In genomic region chr12:8886515-8887284, GRCh38 we compare ENCODE assay signal across 29 cellular contexts.
"Had no signal": no experiment of that assay in that cellular context is flagged by ENCODE, and none has a peak within 500 bp of the region (broad histone marks: within the 10 kb centered on the region; RNA-seq: fewer than 3 reads in every experiment).

No MANE protein-coding gene starts in this region.

- H3K4me3 Mint-ChIP-seq: activated CD4-positive, alpha-beta memory T cell treated with anti-CD3 and anti-CD28 coated beads for 36 hours; activated CD4-positive, alpha-beta T cell treated with anti-CD3 and anti-CD28 coated beads, Interleukin-2, amount 10 ng/mL, durations not matched to agents 7 days and 5 days; activated naive CD4-positive, alpha-beta T cell treated with anti-CD3 and anti-CD28 coated beads for 36 hours; activated naive CD8-positive, alpha-beta T cell; activated T-helper 17 cell treated with anti-CD3 and anti-CD28 coated beads, Interleukin-2, amount 50 U/mL, for 72 hours; T-helper 17 cell; WTC11 had no signal

- FAIRE-seq: colon, TTC549 had no signal

- H3K27ac Mint-ChIP-seq: activated CD4-positive, alpha-beta memory T cell treated with anti-CD3 and anti-CD28 coated beads for 36 hours; activated CD4-positive, alpha-beta T cell treated with anti-CD3 and anti-CD28 coated beads, Interleukin-2, amount 10 ng/mL, durations not matched to agents 7 days and 5 days; activated naive CD4-positive, alpha-beta T cell treated with anti-CD3 and anti-CD28 coated beads for 36 hours; activated naive CD8-positive, alpha-beta T cell; activated T-helper 17 cell treated with anti-CD3 and anti-CD28 coated beads, Interleukin-2, amount 50 U/mL, for 72 hours; T-helper 17 cell; WTC11 had no signal

- H3K9me3 ChIP-seq: Peyer's patch had no signal

- H3K36me3 ChIP-seq: Peyer's patch had no signal

- H3K36me3 Mint-ChIP-seq: activated CD4-positive, alpha-beta memory T cell treated with anti-CD3 and anti-CD28 coated beads for 36 hours; activated naive CD8-positive, alpha-beta T cell had no signal

- H3K9me3 Mint-ChIP-seq: activated CD4-positive, alpha-beta memory T cell treated with anti-CD3 and anti-CD28 coated beads for 36 hours; activated CD4-positive, alpha-beta T cell treated with anti-CD3 and anti-CD28 coated beads, Interleukin-2, amount 10 ng/mL, durations not matched to agents 7 days and 5 days; activated naive CD4-positive, alpha-beta T cell treated with anti-CD3 and anti-CD28 coated beads for 36 hours; activated T-helper 17 cell treated with anti-CD3 and anti-CD28 coated beads, Interleukin-2, amount 50 U/mL, for 72 hours had no signal

- H3K4me1 Mint-ChIP-seq: activated T-helper 17 cell treated with anti-CD3 and anti-CD28 coated beads, Interleukin-2, amount 50 U/mL, for 72 hours had no signal

- H3K27ac ChIP-seq: Peyer's patch had no signal

- H3K27me3 Mint-ChIP-seq: activated CD4-positive, alpha-beta memory T cell treated with anti-CD3 and anti-CD28 coated beads for 36 hours; activated T-helper 17 cell treated with anti-CD3 and anti-CD28 coated beads, Interleukin-2, amount 50 U/mL, for 72 hours had no signal

- H3K4me1 ChIP-seq: Peyer's patch had no signal

- DNase-seq: activated CD4-positive, alpha-beta memory T cell treated with anti-CD3 and anti-CD28 coated beads for 36 hours; activated CD4-positive, alpha-beta T cell treated with anti-CD3 and anti-CD28 coated beads, Interleukin-2, amount 10 ng/mL, durations not matched to agents 7 days and 5 days; activated CD4-positive, CD25-positive, alpha-beta regulatory T cell treated with anti-CD3 and anti-CD28 coated beads, Interleukin-2, amount 50 U/mL, for 72 hours; activated CD8-positive, alpha-beta memory T cell treated with anti-CD3 and anti-CD28 coated beads for 24 hours; activated gamma-delta T cell; activated naive CD4-positive, alpha-beta T cell treated with anti-CD3 and anti-CD28 coated beads for 36 hours; activated T-cell treated with anti-CD3 and anti-CD28 coated beads for 4 hours; activated T-cell treated with anti-CD3 and anti-CD28 coated beads, Interleukin-2, amount 50 U/mL, for 48 hours; anterior cingulate cortex; cerebellar nuclear complex; Karpas-422; MM.1S; NCI-H1105; NCI-H1436; NCI-H1694 treated with DMSO at 0.1 percent for 48 hours; NCI-H2029 treated with DMSO at 0.1 percent for 48 hours; NCI-H345; NCI-H510A; NCI-H526 treated with DMSO at 0.1 percent for 48 hours; NCI-H82; Peyer's patch; SHP77 treated with DMSO at 0.1 percent for 48 hours; T-helper 17 cell; T-helper 9 cell had no signal

- H3K4me3 ChIP-seq: Peyer's patch had no signal
